In the genomic region with DNA sequence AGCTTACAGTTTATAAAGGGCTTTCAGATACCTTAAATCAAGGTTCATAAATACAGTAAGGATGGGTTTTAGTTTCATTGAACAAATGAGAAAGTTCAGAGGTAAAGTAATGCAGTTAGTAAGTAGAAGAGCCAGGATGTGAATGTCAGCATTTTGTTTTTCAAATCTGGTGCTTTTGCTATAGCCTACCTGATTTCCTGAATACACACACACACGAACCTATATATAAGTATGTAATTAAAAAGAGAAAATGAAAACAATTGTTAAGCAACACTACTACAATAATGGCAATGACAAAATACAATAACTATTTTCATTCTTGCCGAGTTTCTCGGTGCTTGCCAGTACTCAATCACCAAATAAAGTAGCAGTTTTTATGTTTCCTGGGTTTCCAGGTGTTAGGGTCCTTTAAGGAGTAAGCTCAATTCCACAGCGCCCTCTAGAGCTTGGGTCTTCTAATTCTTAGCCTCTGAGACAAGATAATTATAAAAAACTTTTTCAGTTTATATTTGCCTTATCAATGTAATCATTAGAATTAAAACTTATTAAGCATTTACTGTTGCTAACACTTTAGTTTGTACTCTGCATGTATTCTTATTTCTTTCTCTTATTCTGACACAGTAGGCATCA, we compare ENCODE assay signal across 8 cellular contexts.
DNase-seq lines count a peak whose midpoint lies in the region; ATAC-seq and TF ChIP-seq lines count a peak whose summit lies in the region.

No MANE protein-coding gene starts in this region.

- intact Hi-C loops in transverse colon (cut with DNase I; ENCODE audit: low total_unique reads) = no loop called here
- intact Hi-C loops in sciatic nerve (cut with DNase I) = no loop called here

- H3K9me3 ChIP-seq in transverse colon = no peaks in the 10 kb centered on the region

- TF ChIP-seq POLR2A in transverse colon (IDR thresholded peaks at IDR 0.05) = no peak

- POLR2A ChIA-PET in activated CD4-positive, alpha-beta memory T cell treated with anti-CD3 and anti-CD28 coated beads, Interleukin-2, amount 10 ng/mL, durations not matched to agents 7 days and 5 days (lab: Charles Lee) = interaction anchor here (0.7 to 1.3 kb wide), 4 partner anchors 34 to 43 kb away, joined by 3 to 4 read pairs (median 3); no protein-coding TSS in a partner anchor

- H3K27me3 Mint-ChIP-seq in activated CD4-positive, alpha-beta memory T cell treated with anti-CD3 and anti-CD28 coated beads, Interleukin-2, amount 10 ng/mL, durations not matched to agents 7 days and 5 days = no peaks in the 10 kb centered on the region
- H3K27me3 Mint-ChIP-seq in immature natural killer cell (ENCODE audit: low read depth in 3 of 3) = peaks cover 0 to 1% (median 0%) of the 10 kb centered on the region in 3 donors

- no peak overlapping the region for H3K27ac ChIP-seq in transverse colon

- no peak for TF ChIP-seq EP300 in transverse colon (IDR thresholded peaks at IDR 0.05; ENCODE audit: low read depth)

- H3K27ac Mint-ChIP-seq in activated CD4-positive, alpha-beta memory T cell treated with anti-CD3 and anti-CD28 coated beads, Interleukin-2, amount 10 ng/mL, durations not matched to agents 7 days and 5 days = peak overlapping the region; percentile 47
- no peak overlapping the region for H3K27ac Mint-ChIP-seq in immature natural killer cell

- H3K4me3 ChIP-seq in GM12865 (ENCODE audit: low read depth, low read length) = no peak overlapping the region
- H3K4me3 ChIP-seq in transverse colon = no peak overlapping the region

- TF ChIP-seq CTCF in GM12865 (IDR thresholded peaks at IDR 0.05; ENCODE audit: insufficient read depth, low read depth, low read length, missing control alignments) = peak; percentile 58
- peak; percentile 35 to 51 (median 41) for TF ChIP-seq CTCF in transverse colon (IDR thresholded peaks at IDR 0.05)

- H3K4me1 ChIP-seq in transverse colon = no peaks in the 10 kb centered on the region

- in situ Hi-C loops in transverse colon (cut with MboI; ENCODE audit: low pct_ligation_motif_present in 1 of 4, low pct_unique_long_range_greater_than_20kb in 1 of 4, low sequenced_read_pairs in 3 of 4) = no loop called here

- DNase-seq in GM12865 (ENCODE audit: low read depth) (peak; percentile 79), NAMALWA (ENCODE audit: low spot score) (peak; percentile 73), immature natural killer cell (peak in 2 of 3 donors; percentile 10 to 15), transverse colon (peak; percentile 38), sciatic nerve (ENCODE audit: low spot score) (no peak)
- peak; percentile 59 for DNase-seq in activated CD4-positive, alpha-beta memory T cell treated with anti-CD3 and anti-CD28 coated beads, Interleukin-2, amount 10 ng/mL, durations not matched to agents 7 days and 5 days

- H3K36me3 Mint-ChIP-seq in activated CD4-positive, alpha-beta memory T cell treated with anti-CD3 and anti-CD28 coated beads, Interleukin-2, amount 10 ng/mL, durations not matched to agents 7 days and 5 days (ENCODE audit: low read depth) = peaks cover 7% of the 10 kb centered on the region
- H3K36me3 Mint-ChIP-seq in immature natural killer cell = no peaks in the 10 kb centered on the region

- peaks cover 38% of the 10 kb centered on the region for H3K4me1 Mint-ChIP-seq in activated CD4-positive, alpha-beta memory T cell treated with anti-CD3 and anti-CD28 coated beads, Interleukin-2, amount 10 ng/mL, durations not matched to agents 7 days and 5 days
- peaks cover 8 to 12% of the 10 kb centered on the region in 2 donors for H3K4me1 Mint-ChIP-seq in immature natural killer cell

- H3K36me3 ChIP-seq in transverse colon = no peaks in the 10 kb centered on the region

- ATAC-seq in GM21528 (IDR thresholded peaks at IDR 0.05; ENCODE audit: low FRiP score, unreplicated experiment) (peak; percentile 76), sciatic nerve (no peak), HG03469 (IDR thresholded peaks at IDR 0.05; ENCODE audit: unreplicated experiment) (no peak)

- peaks cover 2% of the 10 kb centered on the region for H3K9me3 Mint-ChIP-seq in activated CD4-positive, alpha-beta memory T cell treated with anti-CD3 and anti-CD28 coated beads, Interleukin-2, amount 10 ng/mL, durations not matched to agents 7 days and 5 days
- peaks cover 0 to 2% (median 0%) of the 10 kb centered on the region in 6 donors for H3K9me3 Mint-ChIP-seq in immature natural killer cell

- H3K4me3 Mint-ChIP-seq in activated CD4-positive, alpha-beta memory T cell treated with anti-CD3 and anti-CD28 coated beads, Interleukin-2, amount 10 ng/mL, durations not matched to agents 7 days and 5 days = no peak overlapping the region
- no peak overlapping the region for H3K4me3 Mint-ChIP-seq in immature natural killer cell

- CTCF ChIA-PET in activated CD4-positive, alpha-beta memory T cell treated with anti-CD3 and anti-CD28 coated beads, Interleukin-2, amount 10 ng/mL, durations not matched to agents 7 days and 5 days (lab: Charles Lee) = interaction anchor here (0.7 to 4.8 kb wide), 19 partner anchors 13 to 579 kb away, joined by 3 to 35 read pairs (median 3); no protein-coding TSS in a partner anchor

- H3K27me3 ChIP-seq in transverse colon = no peaks in the 10 kb centered on the region

- 22 to 27% methylated on average over 4 of the region's 4 CpGs for WGBS in transverse colon (ENCODE audit: low coverage in 1 of 2), 2 donors
